ENCODE assay signal across 8 cellular contexts in genomic region chr4:158496030-158496741, GRCh38. TPM values are rescaled to one million over a fixed set of nuclear protein-coding genes. Genes with fewer than 3 reads are reported as not detected.
DNase-seq lines count a peak whose midpoint lies in the region; ATAC-seq and TF ChIP-seq lines count a peak whose summit lies in the region.

No MANE protein-coding gene starts in this region.

- no peak overlapping the region for H2BK5ac ChIP-seq in neuronal stem cell (ENCODE audit: low read length)

- no peak overlapping the region for H3K14ac ChIP-seq in neuronal stem cell (ENCODE audit: low read length)

- H4K8ac ChIP-seq in neuronal stem cell (ENCODE audit: low read depth, low read length): no peak overlapping the region

- no peak overlapping the region for H3K27ac ChIP-seq in colonic mucosa
- no peak overlapping the region for H3K27ac ChIP-seq in neuronal stem cell (replicated peaks; ENCODE audit: low read length)

- H2BK12ac ChIP-seq in neuronal stem cell (ENCODE audit: low read length): no peak overlapping the region

- no peak for ATAC-seq in HG02610 (IDR thresholded peaks at IDR 0.05; ENCODE audit: unreplicated experiment)
- ATAC-seq in GM21619 (IDR thresholded peaks at IDR 0.05; ENCODE audit: unreplicated experiment): no peak

- DNase-seq in 8988T (peak; percentile 8), NCI-H774 (lab: John Stamatoyannopoulos, UW) (peak; percentile 7), colonic mucosa (peak; percentile 60), neuronal stem cell (ENCODE audit: low spot score) (peak; percentile 36), DMS79 (lab: John Stamatoyannopoulos, UW) (no peak)

- no peak overlapping the region for H3K4ac ChIP-seq in neuronal stem cell (ENCODE audit: low read length)

- no peak overlapping the region for H4K91ac ChIP-seq in neuronal stem cell (ENCODE audit: low read depth, low read length, poor library complexity)

- no peak overlapping the region for H3K23ac ChIP-seq in neuronal stem cell (ENCODE audit: low read depth, low read length, poor library complexity)

- H3K79me1 ChIP-seq in neuronal stem cell (ENCODE audit: low read depth, low read length): no peaks in the 10 kb centered on the region

- H3K9me3 ChIP-seq in colonic mucosa (no peaks in the 10 kb centered on the region), neuronal stem cell (replicated peaks in 1 of 2; ENCODE audit: control insufficient read depth in 2 of 2, insufficient read depth in 1 of 2, low read depth in 1 of 2, low read length in 2 of 2) (no peaks in the 10 kb centered on the region)

- no peaks in the 10 kb centered on the region for H3K27me3 ChIP-seq in colonic mucosa
- H3K27me3 ChIP-seq in neuronal stem cell (ENCODE audit: control insufficient read depth in 3 of 3, insufficient read depth in 3 of 3, low read depth in 1 of 3, low read length in 3 of 3): no peaks in the 10 kb centered on the region

- intact Hi-C loops in colonic mucosa (cut with DNase I): loop anchor here (5.0 kb wide), 1 partner anchor 126 kb away; no protein-coding TSS in a partner anchor

- H3K36me3 ChIP-seq in colonic mucosa (no peaks in the 10 kb centered on the region), neuronal stem cell (replicated peaks in 1 of 2; ENCODE audit: control insufficient read depth in 2 of 2, insufficient read depth in 2 of 2, low read length in 2 of 2) (no peaks in the 10 kb centered on the region)

- no peak overlapping the region for H2BK15ac ChIP-seq in neuronal stem cell (ENCODE audit: low read length)

- H3K18ac ChIP-seq in neuronal stem cell (ENCODE audit: low read length): no peak overlapping the region

- no CpG with 5 or more reads among the region's 5 CpGs for WGBS in neuronal stem cell (ENCODE audit: extremely low coverage in 2 of 2, insufficient read length in 2 of 2, insufficient replicate concordance in 1 of 2), 2 donors

- H3K4me3 ChIP-seq in colonic mucosa: no peak overlapping the region
- H3K4me3 ChIP-seq in neuronal stem cell (ENCODE audit: low read length in 2 of 2): no peak overlapping the region

- no peak overlapping the region for H3K4me2 ChIP-seq in neuronal stem cell (ENCODE audit: insufficient read depth, low read length, poor library complexity, severe bottlenecking)

- TF ChIP-seq CTCF in GM12874 (IDR thresholded peaks at IDR 0.05; ENCODE audit: insufficient read depth, low read depth, low read length): peak; percentile 63
- peak; percentile 54 for TF ChIP-seq CTCF in colonic mucosa (IDR thresholded peaks at IDR 0.05)

- H2AK5ac ChIP-seq in neuronal stem cell (ENCODE audit: low read depth, low read length): no peak overlapping the region

- H3K9ac ChIP-seq in colonic mucosa (ENCODE audit: low read depth in 2 of 2, low read length in 2 of 2): no peak overlapping the region
- no peak overlapping the region for H3K9ac ChIP-seq in neuronal stem cell (ENCODE audit: low read depth, low read length, poor library complexity)

- H3K4me1 ChIP-seq in colonic mucosa (no peaks in the 10 kb centered on the region), neuronal stem cell (ENCODE audit: control insufficient read depth in 2 of 2, insufficient read depth in 1 of 2, low read depth in 1 of 2, low read length in 2 of 2) (no peaks in the 10 kb centered on the region)

- no peak overlapping the region for H2BK120ac ChIP-seq in neuronal stem cell (ENCODE audit: low read depth, low read length)

- H2AFZ ChIP-seq in neuronal stem cell (ENCODE audit: low read length): no peak overlapping the region

RNA-seq across cellular contexts. Expression of gene RXFP1, which starts 25.5 kb away (rescaled TPM):
- under 1 TPM; 0.24 to 0.37 TPM for total RNA-seq in colonic mucosa
- polyA plus RNA-seq in neuronal stem cell (2013, experiment 1 of 2): not detected
- polyA plus RNA-seq in neuronal stem cell (2013, experiment 2 of 2): not detected
